8 cellular contexts compared by ENCODE assay signal in the genomic region with DNA sequence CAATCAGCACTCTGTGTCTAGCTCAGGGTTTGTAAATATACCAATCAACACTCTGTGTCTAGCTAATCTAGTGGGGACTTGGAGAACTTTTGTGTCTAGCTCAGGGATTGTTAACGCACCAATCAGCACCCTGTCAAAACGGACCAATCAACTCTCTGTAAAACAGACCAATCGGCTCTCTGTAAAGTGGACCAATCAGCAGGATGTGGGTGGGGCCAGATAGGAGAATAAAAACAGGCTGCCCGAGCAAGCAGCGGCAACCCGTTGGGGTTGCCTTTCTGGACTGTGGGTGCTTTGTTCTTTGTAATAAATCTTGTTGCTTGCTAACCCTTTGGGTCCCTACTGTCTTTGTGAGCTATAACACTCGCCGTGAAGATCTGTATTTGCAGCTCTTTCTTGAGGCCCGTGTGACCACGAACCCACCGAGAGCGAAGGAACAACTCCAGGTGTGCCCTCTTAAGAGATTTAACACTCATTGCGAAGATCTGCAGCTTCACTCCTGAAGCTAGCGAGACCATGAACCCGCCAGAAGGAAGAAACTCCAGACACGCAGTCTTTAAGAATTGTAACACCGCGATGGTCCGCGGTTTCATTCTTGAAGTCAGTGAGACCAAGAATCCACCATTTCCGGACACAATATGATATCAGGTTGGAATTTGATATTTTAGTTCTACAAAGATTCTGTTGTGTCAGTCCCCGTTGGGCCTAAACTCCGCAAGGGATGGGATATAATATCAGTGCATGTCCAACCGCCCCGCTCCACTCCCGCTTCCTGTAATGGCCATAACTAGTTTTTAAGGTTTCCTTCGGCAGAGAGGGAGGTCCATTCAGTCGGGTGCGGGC. TPM values are rescaled to one million over a fixed set of nuclear protein-coding genes. Genes with fewer than 3 reads are reported as not detected.
A peak's percentile ranks its signal among the peaks of the same experiment; 100 is the strongest.
DNase-seq lines count a peak whose midpoint lies in the region; TF ChIP-seq lines count a peak whose summit lies in the region.

No MANE protein-coding gene starts in this region.

- in situ Hi-C loops in brain microvascular endothelial cell (cut with HindIII; ENCODE audit: low pct_ligation_motif_present, low sequenced_read_pairs), result no loop called here

- peak overlapping the region in 1 of 2 donors; percentile 86 for H3K9ac ChIP-seq in mucosa of rectum (ENCODE audit: low read depth in 1 of 2, low read length in 2 of 2)

- peak overlapping the region; percentile 55 for H3K4me3 ChIP-seq in cardiac muscle cell
- H3K4me3 ChIP-seq in brain microvascular endothelial cell (ENCODE audit: low read depth, low read length), result peak overlapping the region; percentile 80
- peak overlapping the region; percentile 81 to 98 for H3K4me3 ChIP-seq in mucosa of rectum (ENCODE audit: low read length in 2 of 2)
- peak overlapping the region; percentile 76 for H3K4me3 ChIP-seq in urinary bladder (ENCODE audit: low read depth, low read length)

- H3K36me3 ChIP-seq in cardiac muscle cell (no peaks in the 10 kb centered on the region), brain microvascular endothelial cell (replicated peaks) (no peaks in the 10 kb centered on the region), mucosa of rectum (ENCODE audit: control insufficient read depth in 2 of 2, insufficient read depth in 2 of 2, low read length in 2 of 2) (peaks cover 0 to 3% of the 10 kb centered on the region in 2 donors), urinary bladder (ENCODE audit: insufficient read depth) (no peaks in the 10 kb centered on the region)

- H3K27me3 ChIP-seq in cardiac muscle cell (no peaks in the 10 kb centered on the region), brain microvascular endothelial cell (replicated peaks) (no peaks in the 10 kb centered on the region), mucosa of rectum (ENCODE audit: control insufficient read depth in 2 of 2, insufficient read depth in 2 of 2, low read length in 2 of 2) (no peaks in the 10 kb centered on the region)

- H3K9me3 ChIP-seq in cardiac muscle cell (ENCODE audit: low read depth), result no peaks in the 10 kb centered on the region
- H3K9me3 ChIP-seq in mucosa of rectum (ENCODE audit: control insufficient read depth in 2 of 2, low read length in 2 of 2), result no peaks in the 10 kb centered on the region

- H3K4me1 ChIP-seq in cardiac muscle cell (ENCODE audit: low read depth) (no peaks in the 10 kb centered on the region), mucosa of rectum (ENCODE audit: control insufficient read depth in 2 of 2, insufficient read depth in 2 of 2, low read length in 2 of 2) (peaks cover 11 to 13% of the 10 kb centered on the region in 2 donors), urinary bladder (ENCODE audit: insufficient read depth) (no peaks in the 10 kb centered on the region)

- intact Hi-C loops in cardiac septum (cut with DNase I), result no loop called here

- H3K27ac ChIP-seq in cardiac muscle cell, result no peak overlapping the region
- no peak overlapping the region for H3K27ac ChIP-seq in brain microvascular endothelial cell
- H3K27ac ChIP-seq in mucosa of rectum (ENCODE audit: low read depth in 2 of 2, low read length in 2 of 2), result no peak overlapping the region
- H3K27ac ChIP-seq in urinary bladder (ENCODE audit: low read depth), result no peak overlapping the region

- TF ChIP-seq CTCF in cardiac muscle cell (IDR thresholded peaks at IDR 0.05; ENCODE audit: low read depth, low read length) (no peak), brain microvascular endothelial cell (IDR thresholded peaks at IDR 0.05; ENCODE audit: low read depth, low read length, missing control alignments) (no peak)

- DNase-seq in cardiac muscle cell (ENCODE audit: low read depth in 1 of 2, low spot score in 1 of 2), result no peak
- no peak for DNase-seq in cardiac septum (ENCODE audit: low spot score)
- DNase-seq in brain microvascular endothelial cell, result no peak
- no peak for DNase-seq in GDM1 (lab: John Stamatoyannopoulos, UW)
- DNase-seq in stimulated activated naive CD4-positive, alpha-beta T cell treated with Interleukin-2 at 50 U/mL for 16 hours (lab: John Stamatoyannopoulos, UW), result no peak
- DNase-seq in cortex of kidney (lab: John Stamatoyannopoulos, UW), result no peak

- 91% methylated on average over 29 of the region's 29 CpGs for WGBS in urinary bladder

RNA-seq across cellular contexts. Expression of gene TRMT10B, which starts 0.7 kb away (rescaled TPM):
- total RNA-seq in cardiac muscle cell (4.1 and 4.5 TPM in 2 replicates), cardiac septum (4.5 TPM), urinary bladder (6.6 TPM)
- polyA plus RNA-seq in cardiac muscle cell (8.8 and 12.5 TPM in 2 replicates), urinary bladder (9.5 TPM)

RNA-seq across cellular contexts. Expression of gene EXOSC3, which starts 32.0 kb away (rescaled TPM):
- total RNA-seq in cardiac muscle cell (51.6 and 55.2 TPM in 2 replicates), cardiac septum (13.1 TPM), urinary bladder (45.2 TPM)
- polyA plus RNA-seq in cardiac muscle cell (38.0 and 48.0 TPM in 2 replicates), urinary bladder (28.4 TPM)

RNA-seq across cellular contexts. Expression of gene DCAF10, which starts 47.7 kb away (rescaled TPM):
- total RNA-seq in cardiac muscle cell, result 19.6 and 23.1 TPM in 2 replicates
- polyA plus RNA-seq in cardiac muscle cell, result 22.9 and 25.2 TPM in 2 replicates
- total RNA-seq in cardiac septum, result 15.7 TPM
- 39.0 TPM for total RNA-seq in urinary bladder
- polyA plus RNA-seq in urinary bladder, result 15.0 TPM
